Comparison of ENCODE assay signal across 35 cellular contexts in genomic region chr9:103089357-103089756, GRCh38.
"Had no signal": no experiment of that assay in that cellular context is flagged by ENCODE, and none has a peak within 500 bp of the region (broad histone marks: within the 10 kb centered on the region; RNA-seq: fewer than 3 reads in every experiment).

No MANE protein-coding gene starts in this region.

- H3K9me3 ChIP-seq: MG63 had no signal

- H3K36me3 ChIP-seq: MG63 had no signal

- H3K27me3 ChIP-seq: MG63 had no signal

- H3K4me3 ChIP-seq: MG63 had no signal

- DNase-seq: Kasumi-1, MG63, MM.1S, MV-4-11, NCI-H1048, NCI-H1092, NCI-H1092 treated with DMSO at 0.1 percent for 48 hours, NCI-H1105, NCI-H1105 treated with DMSO at 0.1 percent for 48 hours, NCI-H1417, NCI-H1417 treated with DMSO at 0.1 percent for 48 hours, NCI-H1436, NCI-H1436 treated with DMSO at 0.1 percent for 48 hours, NCI-H146, NCI-H1694, NCI-H1694 treated with DMSO at 0.1 percent for 48 hours, NCI-H187, NCI-H187 treated with DMSO at 0.1 percent for 48 hours, NCI-H1930, NCI-H2029, NCI-H2029 treated with DMSO at 0.1 percent for 48 hours, NCI-H2081, NCI-H2081 treated with DMSO at 0.1 percent for 48 hours, NCI-H2107, NCI-H2171, NCI-H2171 treated with DMSO at 0.1 percent for 48 hours, NCI-H2227 treated with DMSO at 0.1 percent for 48 hours, NCI-H226, NCI-H345, NCI-H446, NCI-H446 treated with DMSO at 0.1 percent for 48 hours, NCI-H510A, NCI-H510A treated with DMSO at 0.1 percent for 48 hours, NCI-H524, NCI-H524 treated with DMSO at 0.1 percent for 48 hours had no signal
